1 cellular context compared by ENCODE assay signal in the genomic region with DNA sequence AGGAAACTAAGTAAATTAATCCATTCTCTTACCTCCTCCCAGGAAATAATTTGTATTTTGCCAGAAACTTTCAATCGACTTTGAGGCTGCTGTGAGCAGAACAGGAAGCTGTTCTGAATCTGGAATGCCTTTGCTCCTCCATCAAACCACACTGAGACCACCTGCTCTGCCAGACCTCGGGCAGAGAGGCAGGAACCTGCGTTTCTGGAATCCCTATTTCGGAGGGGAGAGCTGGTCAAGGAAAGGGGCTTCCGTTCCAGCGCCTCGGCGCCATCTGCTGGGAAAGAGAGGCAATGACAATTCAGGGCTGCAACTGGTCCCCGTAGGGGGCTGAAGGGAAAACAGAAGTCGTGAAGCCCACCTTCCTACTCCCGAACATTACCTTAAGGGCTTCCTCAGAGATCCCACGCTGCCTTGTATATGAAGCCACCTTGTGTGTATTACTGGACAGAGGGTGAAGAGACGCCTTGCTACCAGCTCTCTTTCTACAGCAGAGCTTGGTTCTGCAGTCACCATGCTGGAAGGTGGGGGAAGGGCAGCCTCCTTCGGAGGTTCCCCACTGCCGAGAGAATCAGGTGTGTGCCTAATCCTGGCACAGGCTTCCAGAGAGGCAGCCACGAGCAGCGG.
TF ChIP-seq lines count a peak whose summit lies in the region.

No MANE protein-coding gene starts in this region.

TF ChIP-seq in HEK293T, 16 proteins besides CTCF, POLR2A, EP300 and RAD21 (continued from another document):
- TF ChIP-seq, protein P1, sequence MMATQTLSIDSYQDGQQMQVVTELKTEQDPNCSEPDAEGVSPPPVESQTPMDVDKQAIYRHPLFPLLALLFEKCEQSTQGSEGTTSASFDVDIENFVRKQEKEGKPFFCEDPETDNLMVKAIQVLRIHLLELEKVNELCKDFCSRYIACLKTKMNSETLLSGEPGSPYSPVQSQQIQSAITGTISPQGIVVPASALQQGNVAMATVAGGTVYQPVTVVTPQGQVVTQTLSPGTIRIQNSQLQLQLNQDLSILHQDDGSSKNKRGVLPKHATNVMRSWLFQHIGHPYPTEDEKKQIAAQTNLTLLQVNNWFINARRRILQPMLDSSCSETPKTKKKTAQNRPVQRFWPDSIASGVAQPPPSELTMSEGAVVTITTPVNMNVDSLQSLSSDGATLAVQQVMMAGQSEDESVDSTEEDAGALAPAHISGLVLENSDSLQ (IDR thresholded peaks at IDR 0.05): no peak
- TF ChIP-seq CTBP1 (IDR thresholded peaks at IDR 0.05; ENCODE audit: borderline replicate concordance) (no peak), SUZ12 (IDR thresholded peaks at IDR 0.05) (no peak)
